12 cellular contexts compared by ENCODE assay signal in the genomic region with DNA sequence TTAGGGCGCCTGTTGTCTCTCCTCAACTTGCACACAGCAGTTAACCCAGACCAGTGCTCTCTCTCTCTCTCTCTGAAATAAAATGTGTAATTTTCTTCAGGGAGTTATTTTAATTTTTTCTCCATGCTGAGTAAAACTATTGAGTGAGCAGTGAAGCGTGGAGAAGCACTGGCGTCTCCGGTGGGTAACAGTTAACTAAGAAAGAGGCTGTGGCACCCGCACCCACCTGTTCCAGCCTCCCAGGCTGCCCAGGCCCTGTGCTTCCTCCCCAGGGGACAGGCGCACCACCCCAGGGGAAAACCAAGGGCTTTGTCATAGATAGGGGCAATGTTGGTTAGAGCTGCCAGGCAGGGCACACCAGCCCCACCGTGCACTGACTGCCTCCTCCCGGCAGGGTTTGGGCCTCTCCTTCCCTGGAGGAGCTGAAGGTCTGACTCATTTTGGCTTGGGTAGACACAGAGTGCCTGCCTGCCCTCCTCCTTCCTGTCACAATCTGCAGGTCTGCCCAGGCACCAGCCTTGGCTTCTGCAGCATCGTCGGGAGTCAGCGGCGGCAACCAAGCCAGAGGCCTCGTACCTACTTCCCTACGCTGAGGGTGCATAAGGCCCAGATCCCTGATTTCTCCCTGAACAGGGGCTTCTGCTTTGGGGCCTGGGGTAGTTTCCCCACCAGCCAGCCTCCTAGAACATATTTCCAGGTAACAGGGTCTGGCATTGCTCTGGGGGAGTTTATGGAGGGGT. TPM values are rescaled to one million over a fixed set of nuclear protein-coding genes. Genes with fewer than 3 reads are reported as not detected.
DNase-seq lines count a peak whose midpoint lies in the region; ATAC-seq and TF ChIP-seq lines count a peak whose summit lies in the region.
"Had no signal": no experiment of that assay in that cellular context is flagged by ENCODE, and none has a peak within 500 bp of the region (broad histone marks: within the 10 kb centered on the region; RNA-seq: fewer than 3 reads in every experiment).

No MANE protein-coding gene starts in this region.

- intact Hi-C loops in left ventricle myocardium inferior (cut with micrococcal nuclease), result no loop called here

- peak; percentile 18 for DNase-seq in GM12865 (ENCODE audit: low read depth)
- peak; percentile 59 for DNase-seq in WERI-Rb-1
- DNase-seq in omental fat pad (ENCODE audit: low spot score), result no peak
- DNase-seq in SKM-1 treated with dmso at 0.1 percent for 144 hours (lab: John Stamatoyannopoulos, UW; ENCODE audit: unreplicated experiment), result no peak
- DNase-seq in left ventricle myocardium inferior, result no peak
- DNase-seq in DMS153 treated with DMSO at 0.1 percent for 48 hours (lab: John Stamatoyannopoulos, UW; ENCODE audit: unreplicated experiment), result no peak
- DNase-seq in NCI-H510A (lab: John Stamatoyannopoulos, UW), result no peak
- DNase-seq: activated T-cell treated with anti-CD3 and anti-CD28 coated beads, Interleukin-2, amount 50 U/mL, for 4 hours; SHP77 treated with DMSO at 0.1 percent for 48 hours had no signal

- peaks cover 18% of the 10 kb centered on the region for H3K4me1 ChIP-seq in left ventricle myocardium inferior

- H3K27ac ChIP-seq in WERI-Rb-1, result peak overlapping the region; percentile 90
- no peak overlapping the region for H3K27ac ChIP-seq in left ventricle myocardium inferior (replicated peaks)

- H3K4me3 ChIP-seq in GM12865 (ENCODE audit: low read depth, low read length) (no peak overlapping the region), WERI-Rb-1 (ENCODE audit: low read depth, low read length) (no peak overlapping the region), left ventricle myocardium inferior (no peak overlapping the region)
- H3K4me3 ChIP-seq: K562 had no signal

- H3K27me3 ChIP-seq in WERI-Rb-1 (ENCODE audit: insufficient read depth, low read depth, severe bottlenecking), result no peaks in the 10 kb centered on the region
- peaks cover 100% of the 10 kb centered on the region for H3K27me3 ChIP-seq in left ventricle myocardium inferior (ENCODE audit: low read depth)

- no peaks in the 10 kb centered on the region for H3K36me3 ChIP-seq in WERI-Rb-1
- H3K36me3 ChIP-seq in left ventricle myocardium inferior, result no peaks in the 10 kb centered on the region

- ATAC-seq in HG03432 (IDR thresholded peaks at IDR 0.05; ENCODE audit: unreplicated experiment), result peak; percentile 71
- peak; percentile 66 for ATAC-seq in omental fat pad (ENCODE audit: low FRiP score)
- ATAC-seq: activated T-cell treated with anti-CD3 and anti-CD28 coated beads, Interleukin-2, amount 50 U/mL, for 4 hours; K562 had no signal

- H3K9me3 ChIP-seq in WERI-Rb-1 (ENCODE audit: severe bottlenecking) (no peaks in the 10 kb centered on the region), left ventricle myocardium inferior (replicated peaks) (peaks cover 4% of the 10 kb centered on the region)

- no peak for TF ChIP-seq CTCF in GM12865 (IDR thresholded peaks at IDR 0.05; ENCODE audit: insufficient read depth, low read depth, low read length, missing control alignments)
- TF ChIP-seq CTCF in WERI-Rb-1 (IDR thresholded peaks at IDR 0.05; ENCODE audit: low read depth, low read length), result no peak
- no peak for TF ChIP-seq CTCF in omental fat pad (IDR thresholded peaks at IDR 0.05)
- TF ChIP-seq CTCF in left ventricle myocardium inferior (IDR thresholded peaks at IDR 0.05; ENCODE audit: borderline replicate concordance), result no peak

RNA-seq across cellular contexts. Expression of a gene that starts 3.9 kb away (rescaled TPM):
- total RNA-seq in omental fat pad, result under 1 TPM in 3 of 4 donors, not detected in 1; 0.28 to 0.63 (median 0.50) TPM
- total RNA-seq in left ventricle myocardium inferior, result not detected
- total RNA-seq: activated T-cell treated with anti-CD3 and anti-CD28 coated beads, Interleukin-2, amount 50 U/mL, for 4 hours; liver had no signal

RNA-seq across cellular contexts. Expression of a gene that starts 8.6 kb away (rescaled TPM):
- total RNA-seq in omental fat pad, result 1 to 10 TPM in 2 of 4 donors, under 1 TPM in 2; 0.24 to 1.7 (median 1.2) TPM
- not detected for total RNA-seq in left ventricle myocardium inferior
- total RNA-seq: activated T-cell treated with anti-CD3 and anti-CD28 coated beads, Interleukin-2, amount 50 U/mL, for 4 hours had no signal

RNA-seq across cellular contexts. Expression of a gene that starts 16.8 kb away (rescaled TPM):
- total RNA-seq in omental fat pad (1 to 10 TPM in 3 of 4 donors, under 1 TPM in 1; 0.84 to 1.3 (median 1.1) TPM), left ventricle myocardium inferior (not detected)
- total RNA-seq: liver had no signal

RNA-seq across cellular contexts. Expression of a gene that starts 28.0 kb away (rescaled TPM):
- total RNA-seq in omental fat pad (under 1 TPM in 2 of 4 donors, not detected in 2; 0.19 to 0.24 TPM), left ventricle myocardium inferior (not detected)
- total RNA-seq: activated T-cell treated with anti-CD3 and anti-CD28 coated beads, Interleukin-2, amount 50 U/mL, for 4 hours; liver had no signal

RNA-seq across cellular contexts. Expression of a gene that starts 36.8 kb away (rescaled TPM):
- 1 to 10 TPM in 1 of 4 donors, under 1 TPM in 2, not detected in 1; 0.28 to 2.0 (median 0.44) TPM for total RNA-seq in omental fat pad
- total RNA-seq in left ventricle myocardium inferior, result not detected
- total RNA-seq: activated T-cell treated with anti-CD3 and anti-CD28 coated beads, Interleukin-2, amount 50 U/mL, for 4 hours; liver had no signal

Comparison
In these comparisons a context has a peak if more than half of its experiments do, and no peak if none do; other contexts are left out.
1. DNase-seq: peak in GM12865 (single experiment) and WERI-Rb-1 (single experiment); none in omental fat pad (single experiment), SKM-1 treated with dmso at 0.1 percent for 144 hours (single experiment), left ventricle myocardium inferior (single experiment), DMS153 treated with DMSO at 0.1 percent for 48 hours (single experiment) and NCI-H510A (single experiment).